In the genomic region with DNA sequence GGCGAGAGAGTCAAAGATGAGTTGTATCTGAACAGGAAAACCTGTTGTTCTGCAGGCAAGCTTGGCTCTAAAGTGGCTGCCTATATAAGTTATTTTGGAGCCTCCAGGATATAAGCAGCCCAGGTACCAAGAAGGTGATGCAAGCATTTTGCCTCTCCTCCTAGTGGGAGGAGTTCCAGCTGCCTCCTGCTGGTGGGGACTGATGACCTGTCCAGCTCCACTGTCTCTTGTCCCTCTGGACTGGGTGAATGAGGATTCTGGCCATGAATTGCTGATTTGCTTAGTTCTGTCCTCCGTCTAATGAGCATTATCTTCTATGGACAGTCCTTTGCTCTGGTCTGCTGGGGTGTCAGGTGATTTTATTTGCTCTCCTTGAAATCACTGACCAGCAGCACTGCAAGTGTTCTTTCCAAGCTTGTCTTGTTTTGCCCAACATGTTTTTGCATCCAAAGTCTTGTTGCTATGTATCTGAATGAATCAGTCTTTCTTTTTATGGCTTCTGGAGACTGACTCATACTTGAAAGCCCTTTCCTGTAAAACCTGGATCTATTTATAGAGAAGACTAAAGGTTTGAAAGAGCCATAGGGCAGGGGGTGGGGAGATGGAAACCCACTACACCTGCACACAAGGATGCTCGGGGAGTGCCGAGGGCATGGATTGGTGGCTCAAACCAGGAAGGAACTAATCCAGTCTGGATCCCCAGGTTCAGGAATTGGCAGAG, we compare ENCODE assay signal across 10 cellular contexts. TPM values are rescaled to one million over a fixed set of nuclear protein-coding genes. Genes with fewer than 3 reads are reported as not detected.
DNase-seq lines count a peak whose midpoint lies in the region; ATAC-seq, FAIRE-seq and TF ChIP-seq lines count a peak whose summit lies in the region.
"Had no signal": no experiment of that assay in that cellular context is flagged by ENCODE, and none has a peak within 500 bp of the region (broad histone marks: within the 10 kb centered on the region; RNA-seq: fewer than 3 reads in every experiment).

No MANE protein-coding gene starts in this region.

- peak; percentile 61 for TF ChIP-seq CTCF in HFFc6 (IDR thresholded peaks at IDR 0.05)

- no peaks in the 10 kb centered on the region for H3K36me3 Mint-ChIP-seq in HFFc6 (ENCODE audit: low read depth)
- H3K36me3 Mint-ChIP-seq in activated naive CD8-positive, alpha-beta T cell treated with anti-CD3 and anti-CD28 coated beads for 36 hours = no peaks in the 10 kb centered on the region

- peaks cover 9% of the 10 kb centered on the region for H3K27me3 Mint-ChIP-seq in HFFc6 (ENCODE audit: insufficient read depth)
- no peaks in the 10 kb centered on the region for H3K27me3 Mint-ChIP-seq in activated naive CD8-positive, alpha-beta T cell treated with anti-CD3 and anti-CD28 coated beads for 36 hours
- H3K27me3 Mint-ChIP-seq: central memory CD8-positive, alpha-beta T cell; IgD-negative memory B cell had no signal

- WGBS in small intestine, 3 donors = 27 to 69% (median 49%) methylated on average over 4 of the region's 4 CpGs

- peaks cover 22% of the 10 kb centered on the region for H3K4me1 Mint-ChIP-seq in HFFc6 (ENCODE audit: low read depth)
- H3K4me1 Mint-ChIP-seq in activated naive CD8-positive, alpha-beta T cell treated with anti-CD3 and anti-CD28 coated beads for 36 hours = peaks cover 5% of the 10 kb centered on the region
- H3K4me1 Mint-ChIP-seq: central memory CD8-positive, alpha-beta T cell; IgD-negative memory B cell had no signal

- no peaks in the 10 kb centered on the region for H3K9me3 Mint-ChIP-seq in HFFc6
- no peaks in the 10 kb centered on the region for H3K9me3 Mint-ChIP-seq in activated naive CD8-positive, alpha-beta T cell treated with anti-CD3 and anti-CD28 coated beads for 36 hours
- H3K9me3 Mint-ChIP-seq: central memory CD8-positive, alpha-beta T cell; IgD-negative memory B cell had no signal

- no peak for ATAC-seq in HG03159 (IDR thresholded peaks at IDR 0.05; ENCODE audit: unreplicated experiment)

- H3K27ac Mint-ChIP-seq in HFFc6 = peak overlapping the region; percentile 97
- H3K27ac Mint-ChIP-seq in activated naive CD8-positive, alpha-beta T cell treated with anti-CD3 and anti-CD28 coated beads for 36 hours = peak overlapping the region; percentile 38
- H3K27ac Mint-ChIP-seq: IgD-negative memory B cell had no signal

- no peak for FAIRE-seq in small intestine (lab: Jason Lieb, UNC)
- FAIRE-seq in frontal cortex (lab: Jason Lieb, UNC) = no peak

- peak; percentile 96 for DNase-seq in HFFc6
- no peak for DNase-seq in activated naive CD8-positive, alpha-beta T cell treated with anti-CD3 and anti-CD28 coated beads for 36 hours
- DNase-seq in glomerular visceral epithelial cell (ENCODE audit: extremely low spot score) = peak; percentile 79
- peak; percentile 90 for DNase-seq in small intestine
- DNase-seq in activated effector memory CD4-positive, alpha-beta T cell treated with Interleukin-2 at 50 U/mL for 16 hours = no peak
- DNase-seq in activated CD4-positive, alpha-beta T cell treated with anti-CD3 and anti-CD28 coated beads, Interleukin-2, amount 50 U/mL, for 4 hours = no peak
- DNase-seq in frontal cortex (ENCODE audit: low spot score in 2 of 2) = no peak

- peak overlapping the region; percentile 24 to 76 for H3K27ac ChIP-seq in small intestine (ENCODE audit: low read depth in 1 of 2, low read length in 1 of 2)

- peak overlapping the region; percentile 44; the same call in 1 of the 2 replicates for H3K4me3 Mint-ChIP-seq in HFFc6
- no peak overlapping the region for H3K4me3 Mint-ChIP-seq in activated naive CD8-positive, alpha-beta T cell treated with anti-CD3 and anti-CD28 coated beads for 36 hours
- H3K4me3 Mint-ChIP-seq: central memory CD8-positive, alpha-beta T cell; IgD-negative memory B cell had no signal

- no peaks in the 10 kb centered on the region for H3K36me3 ChIP-seq in small intestine (ENCODE audit: control insufficient read depth in 2 of 2, insufficient read depth in 2 of 2, low read length in 2 of 2)

- peaks cover 2 to 8% of the 10 kb centered on the region in 2 donors for H3K4me1 ChIP-seq in small intestine (ENCODE audit: control insufficient read depth in 2 of 2, insufficient read depth in 1 of 2, low read depth in 1 of 2, low read length in 1 of 2)

- H3K9me3 ChIP-seq in small intestine (ENCODE audit: control insufficient read depth, low read depth) = no peaks in the 10 kb centered on the region

- no peaks in the 10 kb centered on the region for H3K27me3 ChIP-seq in small intestine (ENCODE audit: control insufficient read depth in 2 of 2, insufficient read depth in 2 of 2, low read length in 2 of 2)

- H3K4me3 ChIP-seq in small intestine (ENCODE audit: low read depth in 1 of 2, low read length in 2 of 2) = no peak overlapping the region

RNA-seq across cellular contexts. Expression of a gene that starts 40.6 kb away (rescaled TPM):
- total RNA-seq in HFFc6 (2021; fragmentation: NEBNext Ultra II Directional; extraction: Animal tissue kit (Norgen Biotek cat#: 25700)) = 1 to 10 TPM; 2.0 to 3.4 (median 2.9) TPM
- 1 to 10 TPM in 1 of 2 experiments, under 1 TPM in 1; 0.78 to 1.1 TPM for total RNA-seq in activated naive CD8-positive, alpha-beta T cell treated with anti-CD3 and anti-CD28 coated beads for 36 hours
- polyA plus RNA-seq in small intestine = 1 to 10 TPM in 2 of 3 donors, under 1 TPM in 1; 0.45 to 8.5 (median 6.5) TPM
- 0.82 TPM for total RNA-seq in frontal cortex

RNA-seq across cellular contexts. Expression of a gene that starts 42.4 kb away (rescaled TPM):
- total RNA-seq in HFFc6 (2021; fragmentation: NEBNext Ultra II Directional; extraction: Animal tissue kit (Norgen Biotek cat#: 25700)) = 10 to 100 TPM; 79.7 to 89.7 (median 83.8) TPM
- 10 to 100 TPM; 70.1 to 71.8 TPM for total RNA-seq in activated naive CD8-positive, alpha-beta T cell treated with anti-CD3 and anti-CD28 coated beads for 36 hours
- 100 to 1,000 TPM in 1 of 3 donors, 10 to 100 TPM in 2; 67.9 to 103 (median 98.4) TPM for polyA plus RNA-seq in small intestine
- total RNA-seq in frontal cortex = 38.3 TPM

RNA-seq across cellular contexts. Expression of a gene that starts 42.5 kb away (rescaled TPM):
- 1 to 10 TPM; 2.9 to 3.7 (median 3.1) TPM for total RNA-seq in HFFc6 (2021; fragmentation: NEBNext Ultra II Directional; extraction: Animal tissue kit (Norgen Biotek cat#: 25700))
- total RNA-seq in activated naive CD8-positive, alpha-beta T cell treated with anti-CD3 and anti-CD28 coated beads for 36 hours = 1 to 10 TPM; 6.9 to 7.0 TPM
- polyA plus RNA-seq in small intestine = 1 to 10 TPM in 2 of 3 donors, under 1 TPM in 1; 0.54 to 3.1 (median 2.8) TPM
- 10.6 TPM for total RNA-seq in frontal cortex

RNA-seq across cellular contexts. Expression of a gene that starts 53.4 kb away (rescaled TPM):
- total RNA-seq in HFFc6 (2021; fragmentation: NEBNext Ultra II Directional; extraction: Animal tissue kit (Norgen Biotek cat#: 25700)) = not detected
- not detected for total RNA-seq in activated naive CD8-positive, alpha-beta T cell treated with anti-CD3 and anti-CD28 coated beads for 36 hours
- polyA plus RNA-seq in small intestine = not detected
- total RNA-seq in frontal cortex = not detected
- polyA plus RNA-seq: IgD-negative memory B cell had no signal

Comparison
In these comparisons a context has a peak if more than half of its experiments do, and no peak if none do; other contexts are left out.
1. DNase-seq: peak in HFFc6 (single experiment), glomerular visceral epithelial cell (single experiment) and small intestine (single experiment); none in activated naive CD8-positive, alpha-beta T cell treated with anti-CD3 and anti-CD28 coated beads for 36 hours (single experiment), activated effector memory CD4-positive, alpha-beta T cell treated with Interleukin-2 at 50 U/mL for 16 hours (single experiment), activated CD4-positive, alpha-beta T cell treated with anti-CD3 and anti-CD28 coated beads, Interleukin-2, amount 50 U/mL, for 4 hours (0 of 2) and frontal cortex (0 of 2).